8 cellular contexts compared by ENCODE assay signal in the genomic region with DNA sequence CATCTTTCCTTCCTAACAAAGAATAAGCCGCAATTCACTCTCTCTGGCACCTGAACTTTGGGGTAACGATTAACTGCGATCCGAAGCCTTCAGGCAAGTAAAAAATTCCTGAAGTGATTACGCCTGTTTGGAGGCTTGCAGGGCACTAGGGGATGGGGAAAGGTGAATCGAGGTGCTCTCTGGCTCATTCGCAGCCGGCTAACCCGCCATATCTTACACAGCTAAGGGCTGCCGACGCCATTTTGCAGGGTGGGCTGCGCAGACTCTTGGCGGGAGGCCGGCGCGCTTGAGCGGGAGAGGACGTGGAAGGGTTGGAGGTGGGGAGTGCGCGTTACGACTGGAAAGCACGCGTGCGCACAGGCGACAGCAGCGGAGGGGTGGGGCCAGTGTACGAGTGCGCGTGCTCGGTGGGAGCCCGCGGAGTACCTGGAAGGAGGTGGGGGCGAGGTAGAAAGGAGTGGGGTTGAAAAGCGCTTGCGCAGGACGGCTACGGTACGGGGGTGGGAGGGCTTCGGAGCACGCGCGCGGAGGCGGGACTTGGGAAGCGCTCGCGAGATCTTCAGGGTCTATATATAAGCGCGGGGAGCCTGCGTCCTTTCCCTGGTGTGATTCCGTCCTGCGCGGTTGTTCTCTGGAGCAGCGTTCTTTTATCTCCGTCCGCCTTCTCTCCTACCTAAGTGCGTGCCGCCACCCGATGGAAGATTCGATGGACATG. TPM values are rescaled to one million over a fixed set of nuclear protein-coding genes. Genes with fewer than 3 reads are reported as not detected.
DNase-seq lines count a peak whose midpoint lies in the region; ATAC-seq and TF ChIP-seq lines count a peak whose summit lies in the region.

A gene with protein sequence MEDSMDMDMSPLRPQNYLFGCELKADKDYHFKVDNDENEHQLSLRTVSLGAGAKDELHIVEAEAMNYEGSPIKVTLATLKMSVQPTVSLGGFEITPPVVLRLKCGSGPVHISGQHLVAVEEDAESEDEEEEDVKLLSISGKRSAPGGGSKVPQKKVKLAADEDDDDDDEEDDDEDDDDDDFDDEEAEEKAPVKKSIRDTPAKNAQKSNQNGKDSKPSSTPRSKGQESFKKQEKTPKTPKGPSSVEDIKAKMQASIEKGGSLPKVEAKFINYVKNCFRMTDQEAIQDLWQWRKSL (plus strand): TSS at position 595 of the 715 bp plus-strand sequence. CDS start 100 bp downstream, at position 695.

- H3K27ac Mint-ChIP-seq in activated B cell treated with CpG ODN at 0.5 μM for 24 hours (peak within 1 kb of the TSS; percentile 98), immature natural killer cell (peak within 1 kb of the TSS; percentile 92 to 98 (median 96))

- H3K27ac ChIP-seq in caudate nucleus (ENCODE audit: low read depth, low read length) = peak within 1 kb of the TSS; percentile 91

- H3K4me1 Mint-ChIP-seq in activated B cell treated with CpG ODN at 0.5 μM for 24 hours (peaks cover 51% of the 10 kb centered on the region), immature natural killer cell (peaks cover 50 to 57% of the 10 kb centered on the region in 2 donors)

- no peaks in the 10 kb centered on the region for H3K9me3 Mint-ChIP-seq in activated B cell treated with CpG ODN at 0.5 μM for 24 hours
- no peaks in the 10 kb centered on the region for H3K9me3 Mint-ChIP-seq in immature natural killer cell

- no peak for TF ChIP-seq CTCF in activated B cell treated with CpG ODN at 0.5 μM for 24 hours (IDR thresholded peaks at IDR 0.05)

- TF ChIP-seq POLR2A in GM18951 (IDR thresholded peaks at IDR 0.05; ENCODE audit: extremely low read depth, insufficient read depth, insufficient read length) = peak; percentile 98

- ATAC-seq in HG03196 (IDR thresholded peaks at IDR 0.05; ENCODE audit: unreplicated experiment) (peak; percentile 89), activated B cell treated with CpG ODN at 0.5 μM for 24 hours (ENCODE audit: low read depth) (peak; percentile 85)

- in situ Hi-C loops in GM18951 (cut with MboI; ENCODE audit: low sequenced_read_pairs, unreplicated experiment) = no loop called here

- H3K27me3 Mint-ChIP-seq in activated B cell treated with CpG ODN at 0.5 μM for 24 hours = no peaks in the 10 kb centered on the region
- H3K27me3 Mint-ChIP-seq in immature natural killer cell (ENCODE audit: low read depth in 3 of 3) = peaks cover 19 to 29% (median 21%) of the 10 kb centered on the region in 3 donors

- H3K4me3 Mint-ChIP-seq in activated B cell treated with CpG ODN at 0.5 μM for 24 hours = peak within 1 kb of the TSS; percentile 99
- H3K4me3 Mint-ChIP-seq in immature natural killer cell = peak within 1 kb of the TSS; percentile 90 to 99 (median 95)

- CTCF ChIA-PET in activated B cell treated with CpG ODN at 0.5 μM for 24 hours (lab: Charles Lee) = interaction anchor here (0.9 to 1.2 kb wide), 2 partner anchors 31 to 521 kb away, joined by 3 read pairs; no protein-coding TSS in a partner anchor

- peak; percentile 100 for DNase-seq in AG08395 (ENCODE audit: low spot score)
- peak; percentile 99 for DNase-seq in NCI-H345 (lab: John Stamatoyannopoulos, UW)
- DNase-seq in activated B cell treated with CpG ODN at 0.5 μM for 24 hours = peak; percentile 92
- DNase-seq in caudate nucleus (lab: John Stamatoyannopoulos, UW) = peak; percentile 59 to 98 (median 92)
- peak; percentile 96 to 98 (median 98) for DNase-seq in immature natural killer cell
- peak; percentile 96 for DNase-seq in smooth muscle cell of the brain vasculature (ENCODE audit: low read depth, low spot score)

- POLR2A ChIA-PET in activated B cell treated with CpG ODN at 0.5 μM for 24 hours (lab: Charles Lee) = interaction anchor here (0.5 to 2.2 kb wide), 15 partner anchors 8 to 1805 kb away, joined by 3 to 10 read pairs (median 4); a partner anchor contains a TSS

- H3K36me3 Mint-ChIP-seq in activated B cell treated with CpG ODN at 0.5 μM for 24 hours (ENCODE audit: low read depth) (peaks cover 49% of the 10 kb centered on the region), immature natural killer cell (peaks cover 7 to 8% (median 8%) of the 10 kb centered on the region in 3 donors)

- intact Hi-C loops in activated B cell treated with CpG ODN at 0.5 μM for 24 hours (cut with micrococcal nuclease) = loop anchor here (1.0 to 10.0 kb wide), 6 partner anchors 620 to 1669 kb away; a partner anchor contains a TSS

RNA-seq across cellular contexts. Expression of the gene that starts here (rescaled TPM):
- 1,505 and 1,563 TPM in 2 replicates for total RNA-seq in activated B cell treated with CpG ODN at 0.5 μM for 24 hours
- polyA plus RNA-seq in immature natural killer cell = 100 to 1,000 TPM; 274 to 417 (median 355) TPM

Comparison
In these comparisons a context has a peak if more than half of its experiments do, and no peak if none do; other contexts are left out.
1. Peak in every context shown above with its lines: DNase-seq, ATAC-seq and H3K27ac ChIP-seq.